In genomic region chr15:64580696-64581407, GRCh38 we compare ENCODE assay signal across 19 cellular contexts.
"Had no signal": no experiment of that assay in that cellular context is flagged by ENCODE, and none has a peak within 500 bp of the region (broad histone marks: within the 10 kb centered on the region; RNA-seq: fewer than 3 reads in every experiment).

No MANE protein-coding gene starts in this region.

- H3K36me3 ChIP-seq: adrenal gland, breast epithelium, esophagus muscularis mucosa, stomach had no signal

- H3K4me3 Mint-ChIP-seq: activated CD4-positive, alpha-beta memory T cell treated with anti-CD3 and anti-CD28 coated beads, Interleukin-2, amount 10 ng/mL, durations not matched to agents 7 days and 5 days; activated CD8-positive, alpha-beta memory T cell treated with anti-CD3 and anti-CD28 coated beads, Interleukin-2, amount 10 ng/mL, durations not matched to agents 7 days and 5 days; activated naive CD4-positive, alpha-beta T cell treated with anti-CD3 and anti-CD28 coated beads for 36 hours; nephron; stimulated activated effector memory CD8-positive, alpha-beta T cell treated with anti-CD3 and anti-CD28 coated beads, Interleukin-12 subunit alpha, Interleukin-12 subunit beta, amount 100 ng/mL, for 72 hours; WTC11 had no signal

- DNase-seq: activated CD4-positive, alpha-beta memory T cell treated with anti-CD3 and anti-CD28 coated beads, Interleukin-2, amount 10 ng/mL, durations not matched to agents 7 days and 5 days; activated CD4-positive, alpha-beta T cell treated with anti-CD3 and anti-CD28 coated beads for 48 hours; activated CD8-positive, alpha-beta memory T cell treated with anti-CD3 and anti-CD28 coated beads, Interleukin-2, amount 10 ng/mL, durations not matched to agents 7 days and 5 days; activated naive CD4-positive, alpha-beta T cell treated with anti-CD3 and anti-CD28 coated beads for 36 hours; adrenal gland; effector CD8-positive, alpha-beta T cell; heart right ventricle; mesenchymal stem cell; stimulated activated CD4-positive, alpha-beta T cell treated with anti-CD3 and anti-CD28 coated beads, Interleukin-4, amount 100 ng/mL, for 24 hours; stomach; testis had no signal

- H3K4me3 ChIP-seq: adrenal gland, breast epithelium, esophagus muscularis mucosa, heart right ventricle, smooth muscle cell, stomach, testis had no signal

- H3K4me1 ChIP-seq: breast epithelium, testis had no signal

- ATAC-seq: activated CD8-positive, alpha-beta memory T cell treated with anti-CD3 and anti-CD28 coated beads, Interleukin-2, amount 10 ng/mL, durations not matched to agents 7 days and 5 days; sciatic nerve; stimulated activated effector memory CD8-positive, alpha-beta T cell treated with anti-CD3 and anti-CD28 coated beads, Interleukin-12 subunit alpha, Interleukin-12 subunit beta, amount 100 ng/mL, for 72 hours; WTC11 had no signal

- H3K27ac Mint-ChIP-seq: activated CD4-positive, alpha-beta memory T cell treated with anti-CD3 and anti-CD28 coated beads, Interleukin-2, amount 10 ng/mL, durations not matched to agents 7 days and 5 days; activated CD8-positive, alpha-beta memory T cell treated with anti-CD3 and anti-CD28 coated beads, Interleukin-2, amount 10 ng/mL, durations not matched to agents 7 days and 5 days; activated naive CD4-positive, alpha-beta T cell treated with anti-CD3 and anti-CD28 coated beads for 36 hours; stimulated activated effector memory CD8-positive, alpha-beta T cell treated with anti-CD3 and anti-CD28 coated beads, Interleukin-12 subunit alpha, Interleukin-12 subunit beta, amount 100 ng/mL, for 72 hours; WTC11 had no signal

- H3K4me1 Mint-ChIP-seq: nephron had no signal

- H3K9me3 ChIP-seq: adrenal gland, testis had no signal

- H3K27me3 Mint-ChIP-seq: activated CD4-positive, alpha-beta memory T cell treated with anti-CD3 and anti-CD28 coated beads, Interleukin-2, amount 10 ng/mL, durations not matched to agents 7 days and 5 days; activated CD8-positive, alpha-beta memory T cell treated with anti-CD3 and anti-CD28 coated beads, Interleukin-2, amount 10 ng/mL, durations not matched to agents 7 days and 5 days had no signal

- H3K27ac ChIP-seq: breast epithelium, esophagus muscularis mucosa, heart right ventricle, parathyroid adenoma, stomach, testis had no signal
